In the genomic region with DNA sequence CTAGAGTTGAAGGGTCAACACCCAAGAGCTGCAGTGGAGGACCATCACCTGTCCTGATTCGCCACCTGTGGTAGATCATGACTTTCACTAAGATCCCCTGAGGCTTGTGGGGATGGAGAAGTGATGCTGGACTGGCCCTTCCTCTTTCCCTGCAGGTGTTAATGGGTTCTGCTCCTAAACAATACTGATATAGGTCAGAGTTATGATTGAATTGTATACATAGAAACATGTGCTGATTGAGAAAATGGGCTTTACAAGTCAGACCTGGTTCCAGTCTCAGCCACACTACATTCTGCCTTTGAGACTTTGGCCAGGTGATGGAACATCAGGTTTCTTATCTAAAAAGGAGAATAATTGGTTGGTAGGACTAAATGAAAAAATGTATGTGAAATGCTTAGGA, we compare ENCODE assay signal across 13 cellular contexts.
DNase-seq lines count a peak whose midpoint lies in the region; ATAC-seq, FAIRE-seq and TF ChIP-seq lines count a peak whose summit lies in the region.
"Had no signal": no experiment of that assay in that cellular context is flagged by ENCODE, and none has a peak within 500 bp of the region (broad histone marks: within the 10 kb centered on the region; RNA-seq: fewer than 3 reads in every experiment).

No MANE protein-coding gene starts in this region.

- DNase-seq in GM18507 (ENCODE audit: extremely low spot score, insufficient read length, low read depth) (no peak), amygdala (lab: John Stamatoyannopoulos, UW) (no peak), SK-N-SH (no peak), esophagus muscularis mucosa (ENCODE audit: extremely low spot score) (no peak), upper lobe of left lung (no peak)
- DNase-seq: NCI-H1417 treated with DMSO at 0.1 percent for 48 hours, retina, T1000, transverse colon had no signal

- intact Hi-C loops in esophagus muscularis mucosa (cut with DNase I), result no loop called here

- WGBS in SK-N-SH (ENCODE audit: low lambda C conversion rate), result 80% methylated on average over 1 of the region's 1 CpG
- 100% methylated on average over 1 of the region's 1 CpG for WGBS in esophagus muscularis mucosa
- WGBS in upper lobe of left lung, 2 donors, result 89% methylated on average over 1 of the region's 1 CpG; no CpG with 5 or more reads in 1 of the 2 donors

- H3K36me3 ChIP-seq in SU-DHL-6 (ENCODE audit: low read length) (no peaks in the 10 kb centered on the region), SK-N-SH (replicated peaks in 1 of 2; ENCODE audit: control insufficient read depth in 1 of 2, insufficient read depth in 2 of 2, low read length in 1 of 2) (peaks cover 0 to 6% of the 10 kb centered on the region in 2 experiments), esophagus muscularis mucosa (no peaks in the 10 kb centered on the region), upper lobe of left lung (no peaks in the 10 kb centered on the region)
- H3K36me3 ChIP-seq: Peyer's patch, transverse colon had no signal

- H3K79me2 ChIP-seq in SU-DHL-6 (ENCODE audit: insufficient read depth, low read length) (peaks cover 3% of the 10 kb centered on the region; the same call in 1 of the 2 replicates), SK-N-SH (ENCODE audit: insufficient read depth) (peaks cover 5% of the 10 kb centered on the region)

- TF ChIP-seq POLR2A in esophagus muscularis mucosa (IDR thresholded peaks at IDR 0.05; ENCODE audit: low read depth), result no peak
- no peak for TF ChIP-seq POLR2A in upper lobe of left lung (IDR thresholded peaks at IDR 0.05)

- H2AFZ ChIP-seq in SU-DHL-6 (ENCODE audit: low read depth, low read length, severe bottlenecking), result no peak overlapping the region
- no peak overlapping the region for H2AFZ ChIP-seq in SK-N-SH (ENCODE audit: low read depth)

- no peak for TF ChIP-seq EP300 in SK-N-SH (IDR thresholded peaks at IDR 0.05; ENCODE audit: borderline replicate concordance in 1 of 2, low read depth in 1 of 2, low read length in 1 of 2)
- TF ChIP-seq EP300 in esophagus muscularis mucosa (IDR thresholded peaks at IDR 0.05), result no peak
- no peak for TF ChIP-seq EP300 in upper lobe of left lung (IDR thresholded peaks at IDR 0.05)

- no peaks in the 10 kb centered on the region for H3K9me2 ChIP-seq in SU-DHL-6 (replicated peaks; ENCODE audit: insufficient read depth, low read length)
- H3K9me2 ChIP-seq in SK-N-SH, result no peaks in the 10 kb centered on the region

- no peaks in the 10 kb centered on the region for H4K20me1 ChIP-seq in SU-DHL-6 (ENCODE audit: low read depth, low read length)
- no peaks in the 10 kb centered on the region for H4K20me1 ChIP-seq in SK-N-SH (ENCODE audit: insufficient read depth)

- H3K4me2 ChIP-seq in SU-DHL-6 (ENCODE audit: low read depth, low read length, poor library complexity, severe bottlenecking), result peak overlapping the region; percentile 92
- H3K4me2 ChIP-seq in SK-N-SH, result no peak overlapping the region

- peak overlapping the region; percentile 99 for H3K27ac ChIP-seq in SU-DHL-6 (ENCODE audit: low read depth, low read length)
- no peak overlapping the region for H3K27ac ChIP-seq in SK-N-SH (ENCODE audit: low read depth in 2 of 2, low read length in 1 of 2)
- H3K27ac ChIP-seq in esophagus muscularis mucosa (replicated peaks in 1 of 4), result no peak overlapping the region
- no peak overlapping the region for H3K27ac ChIP-seq in upper lobe of left lung
- H3K27ac ChIP-seq: Peyer's patch, transverse colon had no signal

- H3F3A ChIP-seq in SU-DHL-6 (ENCODE audit: insufficient read depth) (peaks cover 58% of the 10 kb centered on the region), SK-N-SH (replicated peaks; ENCODE audit: insufficient read depth) (no peaks in the 10 kb centered on the region)

- H3K27me3 ChIP-seq in SU-DHL-6 (ENCODE audit: low read length) (no peaks in the 10 kb centered on the region), SK-N-SH (ENCODE audit: insufficient read depth) (no peaks in the 10 kb centered on the region), esophagus muscularis mucosa (no peaks in the 10 kb centered on the region), upper lobe of left lung (no peaks in the 10 kb centered on the region)
- H3K27me3 ChIP-seq: Peyer's patch, transverse colon had no signal

- H3K9me3 ChIP-seq in SU-DHL-6 (ENCODE audit: insufficient read depth, low read length) (no peaks in the 10 kb centered on the region), SK-N-SH (no peaks in the 10 kb centered on the region), esophagus muscularis mucosa (no peaks in the 10 kb centered on the region), upper lobe of left lung (no peaks in the 10 kb centered on the region)
- H3K9me3 ChIP-seq: Peyer's patch, transverse colon had no signal

- no peaks in the 10 kb centered on the region for H3K4me1 ChIP-seq in SK-N-SH (ENCODE audit: control insufficient read depth in 1 of 2, insufficient read depth in 2 of 2, low read depth in 1 of 2, low read length in 1 of 2)
- peaks cover 0 to 33% (median 16%) of the 10 kb centered on the region in 4 donors for H3K4me1 ChIP-seq in esophagus muscularis mucosa
- no peaks in the 10 kb centered on the region for H3K4me1 ChIP-seq in upper lobe of left lung
- H3K4me1 ChIP-seq: Peyer's patch, transverse colon had no signal

- TF ChIP-seq CTCF in SU-DHL-6 (IDR thresholded peaks at IDR 0.05; ENCODE audit: insufficient read depth, low read length, poor library complexity, severe bottlenecking), result no peak
- TF ChIP-seq CTCF in SK-N-SH (IDR thresholded peaks at IDR 0.05), result no peak
- no peak for TF ChIP-seq CTCF in esophagus muscularis mucosa (IDR thresholded peaks at IDR 0.05)
- no peak for TF ChIP-seq CTCF in upper lobe of left lung (IDR thresholded peaks at IDR 0.05)

- peak; percentile 15 for FAIRE-seq in GM18507 (lab: Jason Lieb, UNC)

- CTCF ChIA-PET in SK-N-SH (lab: Yijun Ruan, JAX), result interaction anchor here (0.6 kb wide), 1 partner anchor 480 kb away, joined by 3 read pairs; no protein-coding TSS in a partner anchor

- POLR2A ChIA-PET in SK-N-SH (lab: Yijun Ruan, JAX), result no interaction called here

- H3K9ac ChIP-seq in SU-DHL-6 (ENCODE audit: low read length) (peak overlapping the region; percentile 70), SK-N-SH (no peak overlapping the region)

- ATAC-seq in GM21360 (IDR thresholded peaks at IDR 0.05; ENCODE audit: unreplicated experiment) (peak; percentile 13), HG03025 (IDR thresholded peaks at IDR 0.05; ENCODE audit: low FRiP score, unreplicated experiment) (peak; percentile 15), upper lobe of left lung (ENCODE audit: low FRiP score in 2 of 2) (no peak)

- H3K4me3 ChIP-seq in SU-DHL-6 (ENCODE audit: insufficient read depth, low read length, poor library complexity, severe bottlenecking) (peak overlapping the region; percentile 1), SK-N-SH (ENCODE audit: low read depth in 2 of 2, low read length in 1 of 2) (no peak overlapping the region), esophagus muscularis mucosa (no peak overlapping the region), upper lobe of left lung (no peak overlapping the region)
- H3K4me3 ChIP-seq: Peyer's patch, transverse colon had no signal

- TF ChIP-seq RAD21 in SK-N-SH (IDR thresholded peaks at IDR 0.05; ENCODE audit: low read length), result no peak

TF ChIP-seq in SK-N-SH, 30 proteins besides CTCF, POLR2A, EP300 and RAD21:
- no peak for TF ChIP-seq FOSL2 (IDR thresholded peaks at IDR 0.05; ENCODE audit: borderline replicate concordance, low read depth)
- TF ChIP-seq, protein P1, sequence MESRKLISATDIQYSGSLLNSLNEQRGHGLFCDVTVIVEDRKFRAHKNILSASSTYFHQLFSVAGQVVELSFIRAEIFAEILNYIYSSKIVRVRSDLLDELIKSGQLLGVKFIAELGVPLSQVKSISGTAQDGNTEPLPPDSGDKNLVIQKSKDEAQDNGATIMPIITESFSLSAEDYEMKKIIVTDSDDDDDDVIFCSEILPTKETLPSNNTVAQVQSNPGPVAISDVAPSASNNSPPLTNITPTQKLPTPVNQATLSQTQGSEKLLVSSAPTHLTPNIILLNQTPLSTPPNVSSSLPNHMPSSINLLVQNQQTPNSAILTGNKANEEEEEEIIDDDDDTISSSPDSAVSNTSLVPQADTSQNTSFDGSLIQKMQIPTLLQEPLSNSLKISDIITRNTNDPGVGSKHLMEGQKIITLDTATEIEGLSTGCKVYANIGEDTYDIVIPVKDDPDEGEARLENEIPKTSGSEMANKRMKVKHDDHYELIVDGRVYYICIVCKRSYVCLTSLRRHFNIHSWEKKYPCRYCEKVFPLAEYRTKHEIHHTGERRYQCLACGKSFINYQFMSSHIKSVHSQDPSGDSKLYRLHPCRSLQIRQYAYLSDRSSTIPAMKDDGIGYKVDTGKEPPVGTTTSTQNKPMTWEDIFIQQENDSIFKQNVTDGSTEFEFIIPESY (IDR thresholded peaks at IDR 0.05; ENCODE audit: borderline replicate concordance, low read depth), result no peak
- no peak for TF ChIP-seq JUND (IDR thresholded peaks at IDR 0.05)
- TF ChIP-seq GABPA (IDR thresholded peaks at IDR 0.05; ENCODE audit: low read depth), result no peak
- TF ChIP-seq NFIC (IDR thresholded peaks at IDR 0.05; ENCODE audit: borderline replicate concordance), result no peak
- TF ChIP-seq, protein P2, sequence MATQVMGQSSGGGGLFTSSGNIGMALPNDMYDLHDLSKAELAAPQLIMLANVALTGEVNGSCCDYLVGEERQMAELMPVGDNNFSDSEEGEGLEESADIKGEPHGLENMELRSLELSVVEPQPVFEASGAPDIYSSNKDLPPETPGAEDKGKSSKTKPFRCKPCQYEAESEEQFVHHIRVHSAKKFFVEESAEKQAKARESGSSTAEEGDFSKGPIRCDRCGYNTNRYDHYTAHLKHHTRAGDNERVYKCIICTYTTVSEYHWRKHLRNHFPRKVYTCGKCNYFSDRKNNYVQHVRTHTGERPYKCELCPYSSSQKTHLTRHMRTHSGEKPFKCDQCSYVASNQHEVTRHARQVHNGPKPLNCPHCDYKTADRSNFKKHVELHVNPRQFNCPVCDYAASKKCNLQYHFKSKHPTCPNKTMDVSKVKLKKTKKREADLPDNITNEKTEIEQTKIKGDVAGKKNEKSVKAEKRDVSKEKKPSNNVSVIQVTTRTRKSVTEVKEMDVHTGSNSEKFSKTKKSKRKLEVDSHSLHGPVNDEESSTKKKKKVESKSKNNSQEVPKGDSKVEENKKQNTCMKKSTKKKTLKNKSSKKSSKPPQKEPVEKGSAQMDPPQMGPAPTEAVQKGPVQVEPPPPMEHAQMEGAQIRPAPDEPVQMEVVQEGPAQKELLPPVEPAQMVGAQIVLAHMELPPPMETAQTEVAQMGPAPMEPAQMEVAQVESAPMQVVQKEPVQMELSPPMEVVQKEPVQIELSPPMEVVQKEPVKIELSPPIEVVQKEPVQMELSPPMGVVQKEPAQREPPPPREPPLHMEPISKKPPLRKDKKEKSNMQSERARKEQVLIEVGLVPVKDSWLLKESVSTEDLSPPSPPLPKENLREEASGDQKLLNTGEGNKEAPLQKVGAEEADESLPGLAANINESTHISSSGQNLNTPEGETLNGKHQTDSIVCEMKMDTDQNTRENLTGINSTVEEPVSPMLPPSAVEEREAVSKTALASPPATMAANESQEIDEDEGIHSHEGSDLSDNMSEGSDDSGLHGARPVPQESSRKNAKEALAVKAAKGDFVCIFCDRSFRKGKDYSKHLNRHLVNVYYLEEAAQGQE (IDR thresholded peaks at IDR 0.05; ENCODE audit: low read depth, low read length), result no peak
TF ChIP-seq in SK-N-SH: peak in this region for 0.

Comparison
In these comparisons a context has a peak if more than half of its experiments do, and no peak if none do; other contexts are left out.
1. ATAC-seq: peak in GM21360 (single experiment) and HG03025 (single experiment); none in upper lobe of left lung (0 of 2).